1 cellular context compared by ENCODE assay signal in the genomic region with DNA sequence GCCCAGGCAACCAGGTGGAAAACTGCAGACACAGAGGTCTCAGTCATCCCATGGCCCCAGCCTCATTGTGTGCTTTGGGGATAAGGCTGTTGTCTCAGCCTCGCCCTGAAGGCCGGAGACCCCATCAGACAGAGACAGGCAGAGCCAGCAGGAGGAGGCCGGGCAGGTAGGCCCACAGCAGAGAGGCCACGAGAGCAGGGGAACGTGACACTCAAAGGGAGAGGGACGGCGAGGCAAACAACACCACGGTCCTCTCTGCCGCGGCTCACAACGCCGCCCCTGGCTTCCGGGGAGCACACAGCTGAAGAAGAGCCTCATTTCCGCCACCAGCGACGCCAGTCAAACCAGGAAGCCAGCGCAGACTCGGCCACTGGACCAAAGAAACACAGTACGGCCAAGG.
TF ChIP-seq lines count a peak whose summit lies in the region.

No MANE protein-coding gene starts in this region.

TF ChIP-seq in H1, 55 proteins besides CTCF, POLR2A, EP300 and RAD21:
- TF ChIP-seq NRF1 (IDR thresholded peaks at IDR 0.05; ENCODE audit: low read depth, low read length) (no peak), RXRA (IDR thresholded peaks at IDR 0.05; ENCODE audit: insufficient read depth, low read depth, low read length) (no peak), EGR1 (IDR thresholded peaks at IDR 0.05; ENCODE audit: borderline replicate concordance, low read depth, low read length) (no peak), MAX (IDR thresholded peaks at IDR 0.05) (no peak), CBX8 (IDR thresholded peaks at IDR 0.05; ENCODE audit: borderline replicate concordance, low read depth, low read length) (no peak), KDM1A (IDR thresholded peaks at IDR 0.05; ENCODE audit: borderline replicate concordance, low read length) (no peak), GABPA (IDR thresholded peaks at IDR 0.05; ENCODE audit: borderline replicate concordance, insufficient read depth, low read length) (no peak), SUZ12 (IDR thresholded peaks at IDR 0.05; ENCODE audit: low read length) (no peak), POLR2AphosphoS5 (IDR thresholded peaks at IDR 0.05; ENCODE audit: low read depth, low read length) (no peak), SAP30 (IDR thresholded peaks at IDR 0.05; ENCODE audit: insufficient read depth, insufficient replicate concordance, low read length) (no peak), RBBP5 (IDR thresholded peaks at IDR 0.05; ENCODE audit: borderline replicate concordance, low read depth, low read length) (no peak), TAF1 (IDR thresholded peaks at IDR 0.05; ENCODE audit: low read depth, low read length) (no peak), RNF2 (IDR thresholded peaks at IDR 0.05; ENCODE audit: borderline replicate concordance, low read depth, low read length, missing control alignments, poor library complexity, severe bottlenecking) (no peak), BRCA1 (IDR thresholded peaks at IDR 0.05; ENCODE audit: low read depth, low read length) (no peak)
